In genomic region chrX:39749135-39749534, GRCh38 we compare ENCODE assay signal across 22 cellular contexts.
"Had no signal": no experiment of that assay in that cellular context is flagged by ENCODE, and none has a peak within 500 bp of the region (broad histone marks: within the 10 kb centered on the region; RNA-seq: fewer than 3 reads in every experiment).

No MANE protein-coding gene starts in this region.

- H3K4me1 ChIP-seq: transverse colon, vagina had no signal

- DNase-seq: activated CD4-positive, alpha-beta T cell treated with anti-CD3 and anti-CD28 coated beads, Interleukin-2, amount 10 ng/mL, durations not matched to agents 24 days and 14 days; activated CD8-positive, alpha-beta T cell treated with anti-CD3 and anti-CD28 coated beads, Interleukin-2, amount 10 ng/mL, durations not matched to agents 7 days and 5 days; activated naive CD4-positive, alpha-beta T cell treated with Interleukin-2 at 50 U/mL for 16 hours; activated naive CD8-positive, alpha-beta T cell treated with anti-CD3 and anti-CD28 coated beads, Interleukin-2, amount 10 ng/mL, durations not matched to agents 7 days and 5 days; activated T-cell treated with anti-CD3 and anti-CD28 coated beads, Interleukin-2, amount 50 U/mL, for 24 hours; amygdala; central memory CD4-positive, alpha-beta T cell; midbrain; nephron progenitor cell; nucleus accumbens; sigmoid colon; spleen; stimulated activated CD4-positive, alpha-beta T cell treated with anti-CD3 and anti-CD28 coated beads, Interleukin-4, amount 100 ng/mL, for 4 hours; T-cell; transverse colon had no signal

- H3K27me3 ChIP-seq: spleen, transverse colon, vagina had no signal

- H3K4me3 Mint-ChIP-seq: activated CD4-positive, alpha-beta T cell treated with anti-CD3 and anti-CD28 coated beads, Interleukin-2, amount 10 ng/mL, durations not matched to agents 24 days and 14 days; activated CD8-positive, alpha-beta T cell treated with anti-CD3 and anti-CD28 coated beads, Interleukin-2, amount 10 ng/mL, durations not matched to agents 7 days and 5 days; activated naive CD8-positive, alpha-beta T cell treated with anti-CD3 and anti-CD28 coated beads, Interleukin-2, amount 10 ng/mL, durations not matched to agents 7 days and 5 days; activated T-cell treated with anti-CD3 and anti-CD28 coated beads, Interleukin-2, amount 50 U/mL, for 24 hours; brain; nephron progenitor cell; stimulated activated memory B cell treated with anti-CD40 and anti-IgM and Interleukin-4, amounts not matched to agents 10 μg/mL and 1 μg/mL and 100 μg/mL, for 72 hours; T-cell had no signal

- FAIRE-seq: colon, endometrium had no signal

- ATAC-seq: activated CD8-positive, alpha-beta T cell treated with anti-CD3 and anti-CD28 coated beads, Interleukin-2, amount 10 ng/mL, durations not matched to agents 7 days and 5 days; stimulated activated memory B cell treated with anti-CD40 and anti-IgM and Interleukin-4, amounts not matched to agents 10 μg/mL and 1 μg/mL and 100 μg/mL, for 72 hours; T-cell had no signal

- H3K36me3 ChIP-seq: sigmoid colon, spleen, transverse colon, vagina had no signal

- H3K36me3 Mint-ChIP-seq: activated naive CD8-positive, alpha-beta T cell treated with anti-CD3 and anti-CD28 coated beads, Interleukin-2, amount 10 ng/mL, durations not matched to agents 7 days and 5 days; brain; stimulated activated memory B cell treated with anti-CD40 and anti-IgM and Interleukin-4, amounts not matched to agents 10 μg/mL and 1 μg/mL and 100 μg/mL, for 72 hours; T-cell had no signal

- H3K9me3 ChIP-seq: sigmoid colon, transverse colon, vagina had no signal

- H3K4me3 ChIP-seq: sigmoid colon, spleen, transverse colon, vagina had no signal

- H3K27me3 Mint-ChIP-seq: activated CD4-positive, alpha-beta T cell treated with anti-CD3 and anti-CD28 coated beads, Interleukin-2, amount 10 ng/mL, durations not matched to agents 24 days and 14 days; activated naive CD8-positive, alpha-beta T cell treated with anti-CD3 and anti-CD28 coated beads, Interleukin-2, amount 10 ng/mL, durations not matched to agents 7 days and 5 days; progenitor cell of endocrine pancreas; stimulated activated memory B cell treated with anti-CD40 and anti-IgM and Interleukin-4, amounts not matched to agents 10 μg/mL and 1 μg/mL and 100 μg/mL, for 72 hours; T-cell had no signal

- H3K27ac ChIP-seq: transverse colon, vagina had no signal

- H3K4me1 Mint-ChIP-seq: stimulated activated memory B cell treated with anti-CD40 and anti-IgM and Interleukin-4, amounts not matched to agents 10 μg/mL and 1 μg/mL and 100 μg/mL, for 72 hours had no signal

- H3K27ac Mint-ChIP-seq: activated CD4-positive, alpha-beta T cell treated with anti-CD3 and anti-CD28 coated beads, Interleukin-2, amount 10 ng/mL, durations not matched to agents 24 days and 14 days; activated CD8-positive, alpha-beta T cell treated with anti-CD3 and anti-CD28 coated beads, Interleukin-2, amount 10 ng/mL, durations not matched to agents 7 days and 5 days; activated naive CD8-positive, alpha-beta T cell treated with anti-CD3 and anti-CD28 coated beads, Interleukin-2, amount 10 ng/mL, durations not matched to agents 7 days and 5 days; activated T-cell treated with anti-CD3 and anti-CD28 coated beads, Interleukin-2, amount 50 U/mL, for 24 hours; activated T-helper 2 cell treated with anti-CD3 and anti-CD28 coated beads, Interferon-gamma antibody, Interleukin-2, Interleukin-4, amounts not matched to agents 10 μg/mL and 5 μg/mL and 100 μg/mL, durations not matched to agents 14 hours and 24 hours and 36 hours; nephron progenitor cell; progenitor cell of endocrine pancreas; stimulated activated memory B cell treated with anti-CD40 and anti-IgM and Interleukin-4, amounts not matched to agents 10 μg/mL and 1 μg/mL and 100 μg/mL, for 72 hours; T-cell had no signal

- H3K9me3 Mint-ChIP-seq: activated CD4-positive, alpha-beta T cell treated with anti-CD3 and anti-CD28 coated beads, Interleukin-2, amount 10 ng/mL, durations not matched to agents 24 days and 14 days; activated naive CD8-positive, alpha-beta T cell treated with anti-CD3 and anti-CD28 coated beads, Interleukin-2, amount 10 ng/mL, durations not matched to agents 7 days and 5 days; activated T-cell treated with anti-CD3 and anti-CD28 coated beads, Interleukin-2, amount 50 U/mL, for 24 hours; activated T-helper 2 cell treated with anti-CD3 and anti-CD28 coated beads, Interferon-gamma antibody, Interleukin-2, Interleukin-4, amounts not matched to agents 10 μg/mL and 5 μg/mL and 100 μg/mL, durations not matched to agents 14 hours and 24 hours and 36 hours; stimulated activated memory B cell treated with anti-CD40 and anti-IgM and Interleukin-4, amounts not matched to agents 10 μg/mL and 1 μg/mL and 100 μg/mL, for 72 hours; T-cell had no signal
